Comparison of ENCODE assay signal across 8 cellular contexts in genomic region chr2:196639180-196640030, GRCh38. TPM values are rescaled to one million over a fixed set of nuclear protein-coding genes. Genes with fewer than 3 reads are reported as not detected.
DNase-seq lines count a peak whose midpoint lies in the region; ATAC-seq and TF ChIP-seq lines count a peak whose summit lies in the region.

TSS of gene CCDC150 (plus strand) at chr2:196639715. CDS start at chr2:196639767, 52 bp downstream.

- H3K27ac ChIP-seq in esophagus muscularis mucosa (replicated peaks in 1 of 4) = peak within 1 kb of the TSS in 2 of 4 donors; percentile 40 to 50
- no peak within 1 kb of the TSS for H3K27ac ChIP-seq in muscle layer of duodenum (ENCODE audit: low read length)

- whole genome bisulfite sequencing in esophagus muscularis mucosa = 13% methylated on average over 23 of the region's 53 CpGs

- no peak for TF ChIP-seq POLR2A in esophagus muscularis mucosa (IDR thresholded peaks at IDR 0.05; ENCODE audit: low read depth)

- no peaks in the 10 kb centered on the region for H3K36me3 ChIP-seq in esophagus muscularis mucosa
- no peaks in the 10 kb centered on the region for H3K36me3 ChIP-seq in muscle layer of duodenum (ENCODE audit: control insufficient read depth in 1 of 2, insufficient read depth in 2 of 2, low read length in 2 of 2)

- peak within 1 kb of the TSS; percentile 88 for H3K4me3 Mint-ChIP-seq in activated T-cell treated with anti-CD3 and anti-CD28 coated beads, Interleukin-2, amount 50 U/mL, for 4 hours

- no peaks in the 10 kb centered on the region for H3K27me3 Mint-ChIP-seq in activated T-cell treated with anti-CD3 and anti-CD28 coated beads, Interleukin-2, amount 50 U/mL, for 4 hours (ENCODE audit: low read depth)

- peak; percentile 99 for ATAC-seq in GM21723 (IDR thresholded peaks at IDR 0.05; ENCODE audit: unreplicated experiment)
- peak; percentile 100 for ATAC-seq in activated T-cell treated with anti-CD3 and anti-CD28 coated beads, Interleukin-2, amount 50 U/mL, for 4 hours

- H3K4me1 Mint-ChIP-seq in activated T-cell treated with anti-CD3 and anti-CD28 coated beads, Interleukin-2, amount 50 U/mL, for 4 hours (ENCODE audit: low read depth) = peaks cover 10% of the 10 kb centered on the region

- in situ Hi-C loops in KBM-7 (cut with MboI; ENCODE audit: low pct_unique_long_range_greater_than_20kb, low sequenced_read_pairs) = no loop called here

- H3K4me1 ChIP-seq in esophagus muscularis mucosa = peaks cover 0 to 11% (median 8%) of the 10 kb centered on the region in 4 donors
- H3K4me1 ChIP-seq in muscle layer of duodenum (ENCODE audit: control insufficient read depth in 1 of 2, insufficient read depth in 2 of 2, low read length in 2 of 2) = peaks cover 6% of the 10 kb centered on the region in 2 donors

- TF ChIP-seq EP300 in esophagus muscularis mucosa (IDR thresholded peaks at IDR 0.05) = no peak

- H3K27me3 ChIP-seq in esophagus muscularis mucosa = no peaks in the 10 kb centered on the region
- no peaks in the 10 kb centered on the region for H3K27me3 ChIP-seq in muscle layer of duodenum (ENCODE audit: low read depth, low read length)

- no peaks in the 10 kb centered on the region for H3K36me3 Mint-ChIP-seq in activated T-cell treated with anti-CD3 and anti-CD28 coated beads, Interleukin-2, amount 50 U/mL, for 4 hours (ENCODE audit: insufficient read depth)

- intact Hi-C loops in esophagus muscularis mucosa (cut with DNase I) = no loop called here

- peak within 1 kb of the TSS; percentile 57 to 73 (median 65) for H3K4me3 ChIP-seq in esophagus muscularis mucosa
- peak within 1 kb of the TSS; percentile 81 to 85 for H3K4me3 ChIP-seq in muscle layer of duodenum (ENCODE audit: low read depth in 1 of 2, low read length in 2 of 2)

- H3K9me3 ChIP-seq in esophagus muscularis mucosa (no peaks in the 10 kb centered on the region), muscle layer of duodenum (ENCODE audit: control insufficient read depth in 1 of 2, low read length in 2 of 2) (no peaks in the 10 kb centered on the region)

- no peaks in the 10 kb centered on the region for H3K9me3 Mint-ChIP-seq in activated T-cell treated with anti-CD3 and anti-CD28 coated beads, Interleukin-2, amount 50 U/mL, for 4 hours

- DNase-seq in DMS79 treated with DMSO at 0.1 percent for 48 hours (lab: John Stamatoyannopoulos, UW) = peak; percentile 99
- DNase-seq in KBM-7 = peak; percentile 95
- DNase-seq in activated T-cell treated with anti-CD3 and anti-CD28 coated beads, Interleukin-2, amount 50 U/mL, for 4 hours = peak; percentile 89
- DNase-seq in esophagus muscularis mucosa (ENCODE audit: extremely low spot score) = peak; percentile 95
- DNase-seq in stimulated activated CD8-positive, alpha-beta memory T cell treated with anti-CD3 and anti-CD28 coated beads, Interleukin-7, amount 100 ng/mL, for 24 hours (ENCODE audit: low read depth) = peak; percentile 83

- TF ChIP-seq CTCF in esophagus muscularis mucosa (IDR thresholded peaks at IDR 0.05) = peak in 2 of 3 experiments; percentile 15 to 29

TF ChIP-seq in PFSK-1, 5 proteins besides CTCF, POLR2A, EP300 and RAD21:
- TF ChIP-seq FOXP2 (optimal IDR thresholded peaks at IDR 0.05; ENCODE audit: borderline replicate concordance, extremely low read depth, extremely low read length, insufficient read depth) (peak; percentile 91), REST (IDR thresholded peaks at IDR 0.05; ENCODE audit: insufficient read depth in 1 of 2, low read depth in 2 of 2, low read length in 2 of 2) (no peak), POLR2AphosphoS5 (IDR thresholded peaks at IDR 0.05; ENCODE audit: low read depth, low read length) (peak; percentile 88), TAF1 (IDR thresholded peaks at IDR 0.05; ENCODE audit: borderline replicate concordance, insufficient read depth, low read length) (peak; percentile 90), SIN3A (IDR thresholded peaks at IDR 0.05; ENCODE audit: borderline replicate concordance, insufficient read depth, low read length) (0 out of 2 replicates have a peak, but pooled peaks have one; percentile 36)

RNA-seq across cellular contexts. Expression of gene CCDC150, which starts in this region (rescaled TPM):
- polyA plus RNA-seq in PFSK-1 (2012; ENCODE audit: insufficient read length, low read depth) = 4.5 TPM
- total RNA-seq in activated T-cell treated with anti-CD3 and anti-CD28 coated beads, Interleukin-2, amount 50 U/mL, for 4 hours = 1 to 10 TPM; 4.2 to 4.8 (median 4.5) TPM
- 1 to 10 TPM in 2 of 4 donors, under 1 TPM in 2; 0.33 to 1.7 (median 0.91) TPM for total RNA-seq in esophagus muscularis mucosa
